Comparison of ENCODE assay signal across 15 cellular contexts in the genomic region with DNA sequence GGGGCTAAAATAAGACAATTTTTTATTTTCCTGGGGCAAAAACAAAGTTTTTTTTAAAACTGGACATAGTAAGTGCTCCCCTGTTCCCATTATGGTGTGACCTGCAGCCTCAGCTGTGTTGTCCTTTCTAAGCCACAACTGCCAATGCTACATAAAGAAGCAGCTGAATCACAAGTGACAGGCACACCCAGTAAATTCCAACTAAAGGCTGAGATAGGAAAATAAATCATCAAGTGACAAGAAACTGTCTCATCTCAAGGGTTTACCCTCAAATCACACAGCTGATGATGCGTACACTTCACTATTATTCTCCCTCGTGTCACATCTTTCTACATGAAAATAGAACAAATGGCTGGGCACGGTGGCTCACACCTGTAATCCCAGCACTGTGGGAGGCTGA. TPM values are rescaled to one million over a fixed set of nuclear protein-coding genes. Genes with fewer than 3 reads are reported as not detected.
A peak's percentile ranks its signal among the peaks of the same experiment; 100 is the strongest.
DNase-seq lines count a peak whose midpoint lies in the region; ATAC-seq and TF ChIP-seq lines count a peak whose summit lies in the region.
"Had no signal": no experiment of that assay in that cellular context is flagged by ENCODE, and none has a peak within 500 bp of the region (broad histone marks: within the 10 kb centered on the region; RNA-seq: fewer than 3 reads in every experiment).

No MANE protein-coding gene starts in this region.

- TF ChIP-seq POLR2A in body of pancreas (IDR thresholded peaks at IDR 0.05), result no peak

- H3K27ac Mint-ChIP-seq in CD4-positive, CD25-positive, alpha-beta regulatory T cell, result peak overlapping the region; percentile 49 to 83 (median 77)
- peak overlapping the region; percentile 70 for H3K27ac Mint-ChIP-seq in nephron progenitor cell

- H3K4me1 ChIP-seq in CD4-positive, CD25-positive, alpha-beta regulatory T cell (ENCODE audit: control insufficient read depth, insufficient read depth, low read length, poor library complexity, severe bottlenecking), result peaks cover 62% of the 10 kb centered on the region
- peaks cover 28% of the 10 kb centered on the region for H3K4me1 ChIP-seq in body of pancreas

- peaks cover 40 to 88% (median 74%) of the 10 kb centered on the region in 4 donors for H3K4me1 Mint-ChIP-seq in CD4-positive, CD25-positive, alpha-beta regulatory T cell
- H3K4me1 Mint-ChIP-seq in nephron progenitor cell, result peaks cover 60% of the 10 kb centered on the region

- TF ChIP-seq CTCF in brain microvascular endothelial cell (IDR thresholded peaks at IDR 0.05; ENCODE audit: low read depth, low read length, missing control alignments), result no peak
- no peak for TF ChIP-seq CTCF in nephron progenitor cell (IDR thresholded peaks at IDR 0.05)
- TF ChIP-seq CTCF in body of pancreas (IDR thresholded peaks at IDR 0.05), result no peak

- in situ Hi-C loops in brain microvascular endothelial cell (cut with HindIII; ENCODE audit: low pct_ligation_motif_present, low sequenced_read_pairs), result no loop called here

- H3K36me3 Mint-ChIP-seq in CD4-positive, CD25-positive, alpha-beta regulatory T cell, result peaks cover 37% of the 10 kb centered on the region
- H3K36me3 Mint-ChIP-seq in nephron progenitor cell (ENCODE audit: low read depth), result peaks cover 63% of the 10 kb centered on the region

- H3K4me3 ChIP-seq in CD4-positive, CD25-positive, alpha-beta regulatory T cell (ENCODE audit: low read depth, low read length), result no peak overlapping the region
- H3K4me3 ChIP-seq in brain microvascular endothelial cell (ENCODE audit: low read depth, low read length), result no peak overlapping the region
- H3K4me3 ChIP-seq in body of pancreas, result no peak overlapping the region
- H3K4me3 ChIP-seq: ascending aorta had no signal

- peak overlapping the region in 1 of 4 donors; percentile 52 for H3K4me3 Mint-ChIP-seq in CD4-positive, CD25-positive, alpha-beta regulatory T cell
- H3K4me3 Mint-ChIP-seq in nephron progenitor cell, result no peak overlapping the region

- intact Hi-C loops in body of pancreas (cut with DNase I), result no loop called here

- H3K27me3 ChIP-seq in CD4-positive, CD25-positive, alpha-beta regulatory T cell (ENCODE audit: control insufficient read depth, insufficient read depth, low read length), result no peaks in the 10 kb centered on the region
- no peaks in the 10 kb centered on the region for H3K27me3 ChIP-seq in brain microvascular endothelial cell (replicated peaks)
- no peaks in the 10 kb centered on the region for H3K27me3 ChIP-seq in body of pancreas
- H3K27me3 ChIP-seq: ascending aorta, foreskin keratinocyte had no signal

- H3K27ac ChIP-seq in CD4-positive, CD25-positive, alpha-beta regulatory T cell (ENCODE audit: insufficient read depth, low read length, poor library complexity, severe bottlenecking), result no peak overlapping the region
- H3K27ac ChIP-seq in brain microvascular endothelial cell (peak overlapping the region; percentile 66), body of pancreas (no peak overlapping the region)
- H3K27ac ChIP-seq: ascending aorta, foreskin keratinocyte had no signal

- peaks cover 0 to 2% (median 0%) of the 10 kb centered on the region in 7 donors for H3K9me3 Mint-ChIP-seq in CD4-positive, CD25-positive, alpha-beta regulatory T cell
- H3K9me3 Mint-ChIP-seq in nephron progenitor cell, result peaks cover 31% of the 10 kb centered on the region

- no peak for DNase-seq in CD4-positive, CD25-positive, alpha-beta regulatory T cell
- DNase-seq in LHCN-M2 (ENCODE audit: low read depth) (peak; percentile 75), brain microvascular endothelial cell (no peak), nephron progenitor cell (no peak), anterior cingulate cortex (lab: John Stamatoyannopoulos, UW) (no peak), body of pancreas (no peak), NCI-H2227 (lab: John Stamatoyannopoulos, UW; ENCODE audit: unreplicated experiment) (no peak), cerebellar nuclear complex (lab: John Stamatoyannopoulos, UW) (no peak)
- DNase-seq: activated CD4-positive, CD25-positive, alpha-beta regulatory T cell; DMS79 treated with DMSO at 0.1 percent for 48 hours; NCI-H1417; NCI-H510A; occipital lobe had no signal

- no peak for ATAC-seq in CD4-positive, CD25-positive, alpha-beta regulatory T cell (ENCODE audit: low read depth in 2 of 2)
- ATAC-seq in body of pancreas, result no peak

- 94 to 95% methylated on average over 3 of the region's 3 CpGs for WGBS in body of pancreas, 2 donors

- H3K27me3 Mint-ChIP-seq in CD4-positive, CD25-positive, alpha-beta regulatory T cell, result no peaks in the 10 kb centered on the region
- H3K27me3 Mint-ChIP-seq in nephron progenitor cell (ENCODE audit: low read depth, poor library complexity), result no peaks in the 10 kb centered on the region

- peaks cover 34% of the 10 kb centered on the region for H3K36me3 ChIP-seq in CD4-positive, CD25-positive, alpha-beta regulatory T cell (ENCODE audit: control insufficient read depth, insufficient read depth, low read length)
- H3K36me3 ChIP-seq in brain microvascular endothelial cell (replicated peaks) (peaks cover 2% of the 10 kb centered on the region), body of pancreas (replicated peaks in 1 of 2; ENCODE audit: insufficient read depth in 1 of 2, low read depth in 2 of 2) (no peaks in the 10 kb centered on the region)

- H3K9me3 ChIP-seq in CD4-positive, CD25-positive, alpha-beta regulatory T cell (ENCODE audit: control insufficient read depth in 2 of 2, low read length in 2 of 2), result no peaks in the 10 kb centered on the region
- no peaks in the 10 kb centered on the region for H3K9me3 ChIP-seq in body of pancreas
- H3K9me3 ChIP-seq: ascending aorta had no signal

RNA-seq across cellular contexts. Expression of gene STK24, which starts 28.7 kb away (rescaled TPM):
- 141 TPM for total RNA-seq in CD4-positive, CD25-positive, alpha-beta regulatory T cell
- polyA plus RNA-seq in CD4-positive, CD25-positive, alpha-beta regulatory T cell, result 10 to 100 TPM; 26.7 to 58.4 (median 40.9) TPM
- total RNA-seq in LHCN-M2 (2014; rRNA removed) (48.6 and 70.7 TPM in 2 replicates), body of pancreas (10 to 100 TPM; 35.0 to 56.7 TPM)
- 34.7 TPM for polyA plus RNA-seq in LHCN-M2 (2012)
